ENCODE assay signal across 12 cellular contexts in genomic region chr3:86937306-86937791, GRCh38. TPM values are rescaled to one million over a fixed set of nuclear protein-coding genes. Genes with fewer than 3 reads are reported as not detected.
DNase-seq lines count a peak whose midpoint lies in the region; ATAC-seq and TF ChIP-seq lines count a peak whose summit lies in the region.
"Had no signal": no experiment of that assay in that cellular context is flagged by ENCODE, and none has a peak within 500 bp of the region (broad histone marks: within the 10 kb centered on the region; RNA-seq: fewer than 3 reads in every experiment).

No MANE protein-coding gene starts in this region.

- DNase-seq in RWPE1 (ENCODE audit: low spot score) = peak; percentile 61
- peak; percentile 97 for DNase-seq in fibroblast of peridontal ligament (ENCODE audit: extremely low read depth)
- no peak for DNase-seq in mucosa of descending colon
- no peak for DNase-seq in upper lobe of right lung
- no peak for DNase-seq in NCI-H524 (lab: John Stamatoyannopoulos, UW)
- DNase-seq in GM19238 (ENCODE audit: insufficient read length, low spot score) = no peak
- DNase-seq in NCI-H1417 treated with DMSO at 0.1 percent for 48 hours (lab: John Stamatoyannopoulos, UW) = no peak
- DNase-seq: activated T-cell treated with anti-CD3 and anti-CD28 coated beads, Interleukin-2, amount 50 U/mL, for 72 hours; cortex of kidney; DMS53; NCI-H2081 treated with DMSO at 0.1 percent for 48 hours had no signal

- ATAC-seq in mucosa of descending colon (peak; percentile 23), upper lobe of right lung (peak; percentile 55), GM21528 (IDR thresholded peaks at IDR 0.05; ENCODE audit: low FRiP score, unreplicated experiment) (no peak)
- ATAC-seq: activated T-cell treated with anti-CD3 and anti-CD28 coated beads, Interleukin-2, amount 50 U/mL, for 72 hours had no signal

- H3K27ac ChIP-seq in RWPE1 = no peak overlapping the region
- H3K27ac ChIP-seq in upper lobe of right lung = no peak overlapping the region

- no peak overlapping the region for H3K4me3 ChIP-seq in mucosa of descending colon
- no peak overlapping the region for H3K4me3 ChIP-seq in upper lobe of right lung

- H3K36me3 ChIP-seq in mucosa of descending colon (ENCODE audit: low read depth) (no peaks in the 10 kb centered on the region), upper lobe of right lung (no peaks in the 10 kb centered on the region)

- H3K4me1 ChIP-seq in mucosa of descending colon (ENCODE audit: low read depth) = no peaks in the 10 kb centered on the region
- H3K4me1 ChIP-seq in upper lobe of right lung = no peaks in the 10 kb centered on the region

- no peaks in the 10 kb centered on the region for H3K9me3 ChIP-seq in mucosa of descending colon
- no peaks in the 10 kb centered on the region for H3K9me3 ChIP-seq in upper lobe of right lung

- no peaks in the 10 kb centered on the region for H3K27me3 ChIP-seq in upper lobe of right lung

- TF ChIP-seq CTCF in RWPE1 (conservative IDR thresholded peaks at IDR 0.05; ENCODE audit: low read depth) = no peak
- TF ChIP-seq CTCF in mucosa of descending colon (IDR thresholded peaks at IDR 0.05) = no peak
- TF ChIP-seq CTCF in upper lobe of right lung (IDR thresholded peaks at IDR 0.05) = no peak

- POLR2A ChIA-PET in RWPE1 (lab: Yijun Ruan, JAX; ENCODE audit: low non-redundant PET) = no interaction called here

- CTCF ChIA-PET in RWPE1 (lab: Yijun Ruan, JAX) = interaction anchor here (0.8 kb wide), 1 partner anchor 88 kb away, joined by 4 read pairs; no protein-coding TSS in a partner anchor

- intact Hi-C loops in mucosa of descending colon (cut with DNase I, micrococcal nuclease) (no loop called here), upper lobe of right lung (cut with DNase I) (no loop called here)

RNA-seq across cellular contexts. Expression of gene VGLL3, which starts 53.6 kb away (rescaled TPM):
- total RNA-seq in mucosa of descending colon (10 to 100 TPM in 1 of 3 donors, 1 to 10 TPM in 2; 1.5 to 30.5 (median 6.3) TPM), upper lobe of right lung (61.5 TPM)
- total RNA-seq: activated T-cell treated with anti-CD3 and anti-CD28 coated beads, Interleukin-2, amount 50 U/mL, for 72 hours had no signal

Comparison
In these comparisons a context has a peak if more than half of its experiments do, and no peak if none do; other contexts are left out.
1. DNase-seq: peak in RWPE1 (single experiment) and fibroblast of peridontal ligament (single experiment); none in mucosa of descending colon (0 of 3), upper lobe of right lung (single experiment), NCI-H524 (0 of 2), GM19238 (single experiment) and NCI-H1417 treated with DMSO at 0.1 percent for 48 hours (single experiment).